ENCODE assay signal across 8 cellular contexts in the genomic region with DNA sequence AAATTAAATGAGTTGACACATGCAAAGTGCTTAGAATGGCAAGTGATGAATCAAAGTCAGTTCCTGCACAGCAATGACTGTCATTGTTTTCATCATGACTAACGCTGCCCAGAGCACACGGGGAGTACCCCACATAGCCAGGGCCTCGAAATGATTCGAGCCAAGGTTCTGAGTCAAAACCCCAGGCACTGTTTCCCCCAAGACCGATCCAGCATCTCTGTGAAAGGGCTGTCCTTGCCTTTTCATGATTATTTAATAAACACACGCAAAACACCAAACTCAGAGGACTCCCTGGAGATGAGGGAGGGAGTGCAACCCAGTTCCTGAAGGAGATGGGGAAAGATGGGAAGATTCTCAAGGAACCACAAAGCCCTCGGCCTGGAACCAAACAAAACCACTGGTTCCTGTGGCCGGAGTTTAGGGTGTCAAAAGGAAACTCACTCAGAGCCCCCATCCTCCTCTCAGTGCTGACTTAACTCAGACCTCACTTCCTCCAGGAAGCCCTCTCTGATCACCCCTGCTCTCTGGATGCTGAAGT. TPM values are rescaled to one million over a fixed set of nuclear protein-coding genes. Genes with fewer than 3 reads are reported as not detected.
DNase-seq lines count a peak whose midpoint lies in the region; ATAC-seq and TF ChIP-seq lines count a peak whose summit lies in the region.

No MANE protein-coding gene starts in this region.

- H2BK5ac ChIP-seq in IMR-90 (ENCODE audit: low read depth, low read length, poor library complexity, severe bottlenecking), result no peak overlapping the region

- no peak overlapping the region for H2BK20ac ChIP-seq in IMR-90 (ENCODE audit: low read depth, low read length)

- H3K14ac ChIP-seq in IMR-90 (replicated peaks; ENCODE audit: low read depth, low read length), result no peak overlapping the region

- dilution Hi-C loops in IMR-90 (cut with HindIII; ENCODE audit: low sequenced_read_pairs, unreplicated experiment), result no loop called here

- no peak overlapping the region; the same call in 1 of the 2 replicates for H3K23ac ChIP-seq in IMR-90 (ENCODE audit: low read depth, low read length)

- H3K9ac ChIP-seq in IMR-90 (ENCODE audit: low read depth, low read length), result no peak overlapping the region

- ATAC-seq in IMR-90 (ENCODE audit: low read depth), result peak; percentile 24
- ATAC-seq in HG02623 (IDR thresholded peaks at IDR 0.05; ENCODE audit: unreplicated experiment), result no peak

- H3K4me1 ChIP-seq in IMR-90 (ENCODE audit: control insufficient read depth, insufficient read depth, low read length) (peaks cover 5% of the 10 kb centered on the region; the same call in 1 of the 2 replicates), tibial artery (peaks cover 0 to 60% (median 23%) of the 10 kb centered on the region in 4 donors)

- peak overlapping the region; percentile 52 for H2AK9ac ChIP-seq in IMR-90 (replicated peaks; ENCODE audit: low read depth, low read length, poor library complexity)

- H2AK5ac ChIP-seq in IMR-90 (ENCODE audit: low read depth, low read length), result no peak overlapping the region

- H4K8ac ChIP-seq in IMR-90 (ENCODE audit: low read depth in 2 of 2, low read length in 2 of 2), result no peak overlapping the region

- no peak overlapping the region for H3K27ac ChIP-seq in IMR-90 (ENCODE audit: insufficient read depth, low read length)
- peak overlapping the region in 1 of 2 donors; percentile 27 for H3K27ac ChIP-seq in tibial artery

- H3K9me3 ChIP-seq in IMR-90 (ENCODE audit: control insufficient read depth, insufficient read depth, low read length) (no peaks in the 10 kb centered on the region), tibial artery (no peaks in the 10 kb centered on the region)

- intact Hi-C loops in IMR-90 (cut with micrococcal nuclease), result loop anchor here (10.0 kb wide), 1 partner anchor 169 kb away; no protein-coding TSS in a partner anchor
- intact Hi-C loops in tibial artery (cut with DNase I; ENCODE audit: low total_unique reads), result no loop called here

- BruUV-seq in IMR-90 (replicated peaks; lab: Mats Ljungman, UMichigan), result no TSS peak

- 4% methylated on average over 4 of the region's 8 CpGs; no CpG with 5 or more reads in 1 of the 2 experiments for WGBS in IMR-90 (ENCODE audit: extremely low coverage in 2 of 2, insufficient read length in 1 of 2), 2 experiments

- CTCF ChIA-PET in IMR-90 (lab: Yijun Ruan, JAX), result no interaction called here

- DNase-seq in GM03348 (ENCODE audit: low spot score) (peak; percentile 69), IMR-90 (peak; percentile 65), activated T-cell treated with anti-CD3 and anti-CD28 coated beads for 48 hours (ENCODE audit: low read depth) (peak; percentile 61), glomerular endothelial cell (ENCODE audit: extremely low read depth, low read depth, low spot score) (peak; percentile 57), tibial artery (no peak), NCI-H1436 (lab: John Stamatoyannopoulos, UW) (no peak)
- DNase-seq in stimulated activated CD8-positive, alpha-beta memory T cell treated with anti-CD3 and anti-CD28 coated beads, Interleukin-15, amount 100 ng/mL, for 1 hour (ENCODE audit: low read depth), result peak; percentile 30

- H3K56ac ChIP-seq in IMR-90 (ENCODE audit: extremely low read depth, insufficient read depth, low read length), result no peak overlapping the region

- peak overlapping the region; percentile 60 for H2AFZ ChIP-seq in IMR-90 (replicated peaks; ENCODE audit: low read length, poor library complexity)

- 0 out of 2 replicates have a peak, but pooled peaks cover 4% of the 10 kb centered on the region for H4K20me1 ChIP-seq in IMR-90 (ENCODE audit: insufficient read depth, low read length)

- H3K79me1 ChIP-seq in IMR-90 (ENCODE audit: low read depth in 1 of 2, low read length in 2 of 2), result no peaks in the 10 kb centered on the region

- in situ Hi-C loops in IMR-90 (cut with MboI; ENCODE audit: low sequenced_read_pairs), result no loop called here

- H3K4me2 ChIP-seq in IMR-90 (ENCODE audit: low read depth, low read length), result no peak overlapping the region

- H3K36me3 ChIP-seq in IMR-90 (ENCODE audit: control insufficient read depth, insufficient read depth, low read length) (no peaks in the 10 kb centered on the region), tibial artery (no peaks in the 10 kb centered on the region)

- no peak overlapping the region for H3K4me3 ChIP-seq in IMR-90 (ENCODE audit: insufficient read depth, low read depth, low read length)
- H3K4me3 ChIP-seq in tibial artery, result no peak overlapping the region

- H3K9me1 ChIP-seq in IMR-90 (ENCODE audit: insufficient read depth, low read length), result no peaks in the 10 kb centered on the region

- no peak overlapping the region for H3K18ac ChIP-seq in IMR-90 (ENCODE audit: low read depth, low read length)

- H2BK15ac ChIP-seq in IMR-90 (ENCODE audit: low read depth, low read length), result no peak overlapping the region

- H4K5ac ChIP-seq in IMR-90 (ENCODE audit: low read depth, low read length), result no peak overlapping the region

- peaks cover 21% of the 10 kb centered on the region for H3K27me3 ChIP-seq in IMR-90 (ENCODE audit: control insufficient read depth, insufficient read depth, low read length)
- H3K27me3 ChIP-seq in tibial artery, result no peaks in the 10 kb centered on the region

- no peak for TF ChIP-seq RAD21 in IMR-90 (IDR thresholded peaks at IDR 0.05; ENCODE audit: low read length)

- TF ChIP-seq CTCF in IMR-90 (conservative IDR thresholded peaks at IDR 0.05; ENCODE audit: low read depth, low read length) (no peak), tibial artery (IDR thresholded peaks at IDR 0.05) (no peak)

- no peak overlapping the region for H2BK120ac ChIP-seq in IMR-90 (ENCODE audit: low read depth, low read length)

- TF ChIP-seq POLR2A in IMR-90 (IDR thresholded peaks at IDR 0.05; ENCODE audit: low read depth, low read length), result no peak

- POLR2A ChIA-PET in IMR-90 (lab: Charles Lee; ENCODE audit: unreplicated experiment), result no interaction called here

- H3K4ac ChIP-seq in IMR-90 (ENCODE audit: low read depth, low read length), result no peak overlapping the region

- no peak overlapping the region for H4K91ac ChIP-seq in IMR-90 (ENCODE audit: insufficient read depth, low read depth, low read length)

TF ChIP-seq in IMR-90, 13 proteins besides CTCF, POLR2A, EP300 and RAD21:
- TF ChIP-seq, protein P1, sequence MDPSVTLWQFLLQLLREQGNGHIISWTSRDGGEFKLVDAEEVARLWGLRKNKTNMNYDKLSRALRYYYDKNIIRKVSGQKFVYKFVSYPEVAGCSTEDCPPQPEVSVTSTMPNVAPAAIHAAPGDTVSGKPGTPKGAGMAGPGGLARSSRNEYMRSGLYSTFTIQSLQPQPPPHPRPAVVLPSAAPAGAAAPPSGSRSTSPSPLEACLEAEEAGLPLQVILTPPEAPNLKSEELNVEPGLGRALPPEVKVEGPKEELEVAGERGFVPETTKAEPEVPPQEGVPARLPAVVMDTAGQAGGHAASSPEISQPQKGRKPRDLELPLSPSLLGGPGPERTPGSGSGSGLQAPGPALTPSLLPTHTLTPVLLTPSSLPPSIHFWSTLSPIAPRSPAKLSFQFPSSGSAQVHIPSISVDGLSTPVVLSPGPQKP (IDR thresholded peaks at IDR 0.05; ENCODE audit: borderline replicate concordance, low read depth, low read length), result no peak
- no peak for TF ChIP-seq CHD1 (IDR thresholded peaks at IDR 0.05; ENCODE audit: low read depth, low read length)
- no peak for TF ChIP-seq SMC3 (IDR thresholded peaks at IDR 0.05; ENCODE audit: low read depth, low read length)
- no peak for TF ChIP-seq FOS (IDR thresholded peaks at IDR 0.05; ENCODE audit: low read depth, low read length)
- no peak for TF ChIP-seq RCOR1 (IDR thresholded peaks at IDR 0.05; ENCODE audit: insufficient replicate concordance, low read length)
- TF ChIP-seq RFX5 (IDR thresholded peaks at IDR 0.05; ENCODE audit: low read depth, low read length), result no peak
- no peak for TF ChIP-seq MAFK (IDR thresholded peaks at IDR 0.05; ENCODE audit: low read depth, low read length)
- TF ChIP-seq NFE2L2 (IDR thresholded peaks at IDR 0.05; ENCODE audit: low read depth, low read length), result no peak
- no peak for TF ChIP-seq MXI1 (IDR thresholded peaks at IDR 0.05; ENCODE audit: borderline replicate concordance, low read depth, low read length)
- TF ChIP-seq, protein P2, sequence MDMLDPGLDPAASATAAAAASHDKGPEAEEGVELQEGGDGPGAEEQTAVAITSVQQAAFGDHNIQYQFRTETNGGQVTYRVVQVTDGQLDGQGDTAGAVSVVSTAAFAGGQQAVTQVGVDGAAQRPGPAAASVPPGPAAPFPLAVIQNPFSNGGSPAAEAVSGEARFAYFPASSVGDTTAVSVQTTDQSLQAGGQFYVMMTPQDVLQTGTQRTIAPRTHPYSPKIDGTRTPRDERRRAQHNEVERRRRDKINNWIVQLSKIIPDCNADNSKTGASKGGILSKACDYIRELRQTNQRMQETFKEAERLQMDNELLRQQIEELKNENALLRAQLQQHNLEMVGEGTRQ (IDR thresholded peaks at IDR 0.05; ENCODE audit: low read depth, low read length), result no peak

RNA-seq across cellular contexts. Expression of gene PREX1, which starts 3.8 kb away (rescaled TPM):
- 0.56 and 0.72 TPM in 2 replicates for total RNA-seq in IMR-90 (2012; rRNA removed)
- polyA plus RNA-seq in IMR-90 (2012; rRNA removed), result 0.67 and 0.69 TPM in 2 replicates
- 0.58 and 0.84 TPM in 2 replicates for polyA plus RNA-seq in IMR-90 (2012; cell fraction: cytosol; rRNA removed)
- polyA plus RNA-seq in IMR-90 (2012; cell fraction: nucleus; rRNA removed; ENCODE audit: low replicate concordance), result 0.75 and 1.5 TPM in 2 replicates
- 84.9 and 105 TPM in 2 replicates for total RNA-seq in glomerular endothelial cell

Comparison
In these comparisons a context has a peak if more than half of its experiments do, and no peak if none do; other contexts are left out.
1. DNase-seq: peak in GM03348 (single experiment), IMR-90 (single experiment), activated T-cell treated with anti-CD3 and anti-CD28 coated beads for 48 hours (single experiment), glomerular endothelial cell (single experiment) and stimulated activated CD8-positive, alpha-beta memory T cell treated with anti-CD3 and anti-CD28 coated beads, Interleukin-15, amount 100 ng/mL, for 1 hour (single experiment); none in tibial artery (0 of 2) and NCI-H1436 (single experiment).
2. RNA of gene PREX1, which starts 3.8 kb away (total RNA-seq): 84.9 to 105 TPM in glomerular endothelial cell; 0.56 to 0.72 TPM in IMR-90; every median in the first group is over 10 times any median in the second.